Comparison of ENCODE assay signal across 17 cellular contexts in genomic region chr5:1280177-1281037, GRCh38. TPM values are rescaled to one million over a fixed set of nuclear protein-coding genes. Genes with fewer than 3 reads are reported as not detected.
"Had no signal": no experiment of that assay in that cellular context is flagged by ENCODE, and none has a peak within 500 bp of the region (broad histone marks: within the 10 kb centered on the region; RNA-seq: fewer than 3 reads in every experiment).

No MANE protein-coding gene starts in this region.

- H2AFZ ChIP-seq: neural progenitor cell, parathyroid adenoma had no signal

- H3K9ac ChIP-seq: neural progenitor cell, parathyroid adenoma had no signal

- H3K4me3 ChIP-seq: breast epithelium, esophagus muscularis mucosa, neural progenitor cell, smooth muscle cell, tibial nerve had no signal

- H3K79me2 ChIP-seq: parathyroid adenoma had no signal

- H3K27me3 ChIP-seq: breast epithelium, esophagus muscularis mucosa, neural progenitor cell, tibial nerve had no signal

- DNase-seq: activated CD4-positive, alpha-beta memory T cell treated with anti-CD3 and anti-CD28 coated beads, Interleukin-2, amount 10 ng/mL, durations not matched to agents 7 days and 5 days; activated naive CD8-positive, alpha-beta T cell treated with anti-CD3 and anti-CD28 coated beads, Interleukin-2, amount 10 ng/mL, durations not matched to agents 7 days and 5 days; activated T-cell treated with anti-CD3 and anti-CD28 coated beads, Interleukin-2, amount 50 U/mL, for 48 hours; anterior cingulate cortex; glutamatergic neuron; retina; stimulated activated CD4-positive, alpha-beta T cell treated with anti-CD3 and anti-CD28 coated beads, Interleukin-1b, Interleukin-23, amount 100 ng/mL, for 48 hours; stimulated activated naive B cell treated with anti-CD40 and anti-IgM and Interleukin-4, amounts not matched to agents 10 μg/mL and 1 μg/mL and 100 μg/mL, for 72 hours had no signal

- ATAC-seq: stimulated activated naive B cell treated with anti-CD40 and anti-IgM and Interleukin-4, amounts not matched to agents 10 μg/mL and 1 μg/mL and 100 μg/mL, for 72 hours had no signal

- H3K4me1 ChIP-seq: breast epithelium, esophagus muscularis mucosa, neural progenitor cell, parathyroid adenoma, tibial nerve had no signal

- H3K36me3 ChIP-seq: breast epithelium, esophagus muscularis mucosa, neural progenitor cell, tibial nerve had no signal

- H3K27ac ChIP-seq: breast epithelium, esophagus muscularis mucosa, neural progenitor cell, parathyroid adenoma, tibial nerve had no signal

- H3K4me2 ChIP-seq: neural progenitor cell, smooth muscle cell had no signal

RNA-seq across cellular contexts. Expression of gene TERT, which starts 14.5 kb away (rescaled TPM):
- total RNA-seq: esophagus muscularis mucosa, fibroblast of villous mesenchyme, mesenteric fat pad, smooth muscle cell, subcutaneous adipose tissue, tibial nerve had no signal
- polyA plus RNA-seq: smooth muscle cell had no signal

RNA-seq across cellular contexts. Expression of gene SLC6A18, which starts 55.2 kb away (rescaled TPM):
- total RNA-seq: activated CD4-positive, alpha-beta memory T cell treated with anti-CD3 and anti-CD28 coated beads, Interleukin-2, amount 10 ng/mL, durations not matched to agents 7 days and 5 days; activated naive CD8-positive, alpha-beta T cell treated with anti-CD3 and anti-CD28 coated beads, Interleukin-2, amount 10 ng/mL, durations not matched to agents 7 days and 5 days; breast epithelium; esophagus muscularis mucosa; fibroblast of villous mesenchyme; mesenteric fat pad; smooth muscle cell; subcutaneous adipose tissue; tibial nerve had no signal
- polyA plus RNA-seq: smooth muscle cell had no signal
